33 cellular contexts compared by ENCODE assay signal in the genomic region with DNA sequence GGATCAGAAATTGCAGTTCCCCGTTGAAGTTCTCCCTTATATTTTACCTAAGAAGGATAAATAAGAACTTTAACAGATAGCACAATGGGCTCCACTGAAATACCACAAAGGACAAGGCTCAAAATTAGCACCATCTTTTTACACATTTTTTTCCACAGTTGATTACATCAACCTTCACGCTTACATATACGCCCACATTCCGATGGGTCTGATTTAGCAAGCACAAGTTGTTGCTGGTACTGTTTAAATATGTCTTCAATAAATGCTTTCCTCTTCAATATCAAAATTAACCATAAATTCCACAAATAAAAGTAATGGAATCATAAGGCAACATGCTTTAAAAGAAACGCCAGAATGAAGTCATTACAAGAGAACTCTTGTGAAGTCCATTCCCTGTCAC.
"Had no signal": no experiment of that assay in that cellular context is flagged by ENCODE, and none has a peak within 500 bp of the region (broad histone marks: within the 10 kb centered on the region; RNA-seq: fewer than 3 reads in every experiment).

No MANE protein-coding gene starts in this region.

- DNase-seq: activated CD4-positive, alpha-beta T cell treated with anti-CD3 and anti-CD28 coated beads for 48 hours; activated CD4-positive, alpha-beta T cell treated with anti-CD3 and anti-CD28 coated beads, Interleukin-2, amount 50 U/mL, for 48 hours; activated CD8-positive, alpha-beta memory T cell treated with anti-CD3 and anti-CD28 coated beads for 24 hours; activated effector memory CD4-positive, alpha-beta T cell treated with Interleukin-2 at 50 U/mL for 16 hours; activated naive CD4-positive, alpha-beta T cell treated with Interleukin-2 at 50 U/mL for 16 hours; adrenal gland; aorta; central memory CD4-positive, alpha-beta T cell; dermis blood vessel endothelial cell; effector CD4-positive, alpha-beta T cell; foreskin melanocyte; left cardiac atrium; left ventricle myocardium superior; naive B cell; nephron progenitor cell; right lobe of liver; stimulated activated CD4-positive, alpha-beta T cell treated with anti-CD3 and anti-CD28 coated beads, Interleukin-12 subunit alpha, Interleukin-12 subunit beta, amount 100 ng/mL, for 4 hours; stimulated activated CD4-positive, alpha-beta T cell treated with anti-CD3 and anti-CD28 coated beads, Interleukin-4, amount 100 ng/mL, for 1 hour; stimulated activated naive CD8-positive, alpha-beta T cell treated with anti-CD3 and anti-CD28 coated beads, Interleukin-15, Interleukin-2, amounts not matched to agents 100 U/mL and 50 U/mL, for 24 hours; T-helper 17 cell; T1000; WERI-Rb-1 had no signal

- H3K4me3 Mint-ChIP-seq: activated naive CD8-positive, alpha-beta T cell; brain; mesothelial cell of epicardium; naive B cell; nephron progenitor cell; T-helper 17 cell had no signal

- H3K36me3 Mint-ChIP-seq: activated naive CD8-positive, alpha-beta T cell; naive B cell had no signal

- H3K27ac Mint-ChIP-seq: activated naive CD8-positive, alpha-beta T cell; brain; mesothelial cell of epicardium; naive B cell; nephron progenitor cell; progenitor cell of endocrine pancreas; T-helper 17 cell had no signal

- H3K27ac ChIP-seq: adrenal gland, neutrophil, right lobe of liver, thoracic aorta, vagina, WERI-Rb-1 had no signal

- H3K9me3 ChIP-seq: adrenal gland, neutrophil, right lobe of liver, thoracic aorta, vagina had no signal

- H3K36me3 ChIP-seq: adrenal gland, neutrophil, right lobe of liver, thoracic aorta, vagina, WERI-Rb-1 had no signal

- H3K4me3 ChIP-seq: adrenal gland, right lobe of liver, skin epidermis, thoracic aorta, vagina had no signal

- H3K9me3 Mint-ChIP-seq: brain, mesothelial cell of epicardium, nephron progenitor cell had no signal

- H3K4me1 Mint-ChIP-seq: brain, mesothelial cell of epicardium, naive B cell, nephron progenitor cell, T-helper 17 cell had no signal

- H3K27me3 Mint-ChIP-seq: activated naive CD8-positive, alpha-beta T cell; naive B cell; progenitor cell of endocrine pancreas; T-helper 17 cell had no signal

- ATAC-seq: activated CD4-positive, CD25-positive, alpha-beta regulatory T cell treated with anti-CD3 and anti-CD28 coated beads, Interleukin-2, amount 50 U/mL, for 24 hours; left cardiac atrium; right lobe of liver; stimulated activated naive CD8-positive, alpha-beta T cell treated with anti-CD3 and anti-CD28 coated beads, Interleukin-15, Interleukin-2, amounts not matched to agents 100 U/mL and 50 U/mL, for 24 hours; T-helper 17 cell had no signal

- H3K27me3 ChIP-seq: adrenal gland, neutrophil, right lobe of liver, vagina had no signal

- FAIRE-seq: colon, islet of Langerhans had no signal

- H3K4me1 ChIP-seq: adrenal gland, right lobe of liver, vagina had no signal
